In the genomic region with DNA sequence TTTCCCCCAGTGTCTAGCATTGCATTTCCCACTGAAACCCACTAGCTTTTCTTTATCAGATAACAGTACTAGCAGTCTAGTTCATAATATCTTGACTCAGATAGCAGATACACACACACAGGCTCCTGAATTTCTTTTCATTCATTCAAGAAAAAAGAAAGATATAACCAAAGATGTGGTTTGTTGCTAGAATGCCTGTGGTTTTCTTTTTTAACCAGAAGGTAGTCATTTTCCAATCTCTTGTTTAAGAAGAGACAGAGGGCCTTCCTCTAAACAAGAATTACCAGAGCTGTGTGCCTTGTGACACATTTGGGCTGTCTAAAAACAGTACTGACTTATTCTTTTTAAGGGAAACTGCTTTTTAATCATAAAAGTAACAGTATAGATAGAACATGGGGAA, we compare ENCODE assay signal across 14 cellular contexts.
DNase-seq lines count a peak whose midpoint lies in the region; ATAC-seq and TF ChIP-seq lines count a peak whose summit lies in the region.
"Had no signal": no experiment of that assay in that cellular context is flagged by ENCODE, and none has a peak within 500 bp of the region (broad histone marks: within the 10 kb centered on the region; RNA-seq: fewer than 3 reads in every experiment).

No MANE protein-coding gene starts in this region.

- intact Hi-C loops in adrenal gland (cut with DNase I) = no loop called here

- POLR2A ChIA-PET in WTC11 (lab: Charles Lee) = no interaction called here

- H3K27me3 ChIP-seq in adrenal gland = no peaks in the 10 kb centered on the region

- no peak for TF ChIP-seq POLR2A in adrenal gland (IDR thresholded peaks at IDR 0.05)

- CTCF ChIA-PET in WTC11 (lab: Charles Lee) = no interaction called here

- H3K36me3 ChIP-seq in adrenal gland (replicated peaks in 1 of 2) = no peaks in the 10 kb centered on the region

- peaks cover 13% of the 10 kb centered on the region for H3K9me3 Mint-ChIP-seq in activated T-cell treated with anti-CD3 and anti-CD28 coated beads, Interleukin-2, amount 50 U/mL, for 4 hours
- peaks cover 10% of the 10 kb centered on the region for H3K9me3 Mint-ChIP-seq in stimulated activated effector memory CD8-positive, alpha-beta T cell treated with anti-CD3 and anti-CD28 coated beads, Interleukin-12 subunit alpha, Interleukin-12 subunit beta, amount 100 ng/mL, for 72 hours
- peaks cover 23% of the 10 kb centered on the region for H3K9me3 Mint-ChIP-seq in WTC11

- no peaks in the 10 kb centered on the region for H3K4me1 ChIP-seq in adrenal gland (replicated peaks in 1 of 2)

- H3K4me1 Mint-ChIP-seq in activated T-cell treated with anti-CD3 and anti-CD28 coated beads, Interleukin-2, amount 50 U/mL, for 4 hours (ENCODE audit: low read depth) = no peaks in the 10 kb centered on the region
- H3K4me1 Mint-ChIP-seq in stimulated activated effector memory CD8-positive, alpha-beta T cell treated with anti-CD3 and anti-CD28 coated beads, Interleukin-12 subunit alpha, Interleukin-12 subunit beta, amount 100 ng/mL, for 72 hours = peaks cover 5% of the 10 kb centered on the region
- no peaks in the 10 kb centered on the region for H3K4me1 Mint-ChIP-seq in WTC11

- no peak for TF ChIP-seq CTCF in WTC11 (IDR thresholded peaks at IDR 0.05)
- no peak for TF ChIP-seq CTCF in adrenal gland (IDR thresholded peaks at IDR 0.05)

- no peaks in the 10 kb centered on the region for H3K27me3 Mint-ChIP-seq in activated T-cell treated with anti-CD3 and anti-CD28 coated beads, Interleukin-2, amount 50 U/mL, for 4 hours (ENCODE audit: low read depth)
- H3K27me3 Mint-ChIP-seq in WTC11 (ENCODE audit: low read depth) = no peaks in the 10 kb centered on the region; the same call in 1 of the 2 replicates
- H3K27me3 Mint-ChIP-seq: IgD-negative memory B cell had no signal

- no peak overlapping the region for H3K4me3 Mint-ChIP-seq in activated T-cell treated with anti-CD3 and anti-CD28 coated beads, Interleukin-2, amount 50 U/mL, for 4 hours
- H3K4me3 Mint-ChIP-seq in stimulated activated effector memory CD8-positive, alpha-beta T cell treated with anti-CD3 and anti-CD28 coated beads, Interleukin-12 subunit alpha, Interleukin-12 subunit beta, amount 100 ng/mL, for 72 hours = no peak overlapping the region
- H3K4me3 Mint-ChIP-seq in WTC11 = no peak overlapping the region
- H3K4me3 Mint-ChIP-seq: IgD-negative memory B cell had no signal

- peak; percentile 65 to 78 for ATAC-seq in activated T-cell treated with anti-CD3 and anti-CD28 coated beads, Interleukin-2, amount 50 U/mL, for 4 hours
- ATAC-seq in HG02884 (IDR thresholded peaks at IDR 0.05; ENCODE audit: unreplicated experiment) (peak; percentile 53), WTC11 (no peak), GM21515 (IDR thresholded peaks at IDR 0.05; ENCODE audit: unreplicated experiment) (no peak)
- ATAC-seq in stimulated activated effector memory CD8-positive, alpha-beta T cell treated with anti-CD3 and anti-CD28 coated beads, Interleukin-12 subunit alpha, Interleukin-12 subunit beta, amount 100 ng/mL, for 72 hours = peak; percentile 76

- H3K9me3 ChIP-seq in adrenal gland (replicated peaks in 1 of 3) = peaks cover 0 to 7% (median 0%) of the 10 kb centered on the region in 3 donors

- H3K36me3 Mint-ChIP-seq in activated T-cell treated with anti-CD3 and anti-CD28 coated beads, Interleukin-2, amount 50 U/mL, for 4 hours (ENCODE audit: insufficient read depth) = peaks cover 3% of the 10 kb centered on the region
- H3K36me3 Mint-ChIP-seq in stimulated activated effector memory CD8-positive, alpha-beta T cell treated with anti-CD3 and anti-CD28 coated beads, Interleukin-12 subunit alpha, Interleukin-12 subunit beta, amount 100 ng/mL, for 72 hours = no peaks in the 10 kb centered on the region
- H3K36me3 Mint-ChIP-seq in WTC11 = peaks cover 15% of the 10 kb centered on the region

- no peak overlapping the region for H3K27ac ChIP-seq in adrenal gland

- DNase-seq in activated T-cell treated with anti-CD3 and anti-CD28 coated beads, Interleukin-2, amount 50 U/mL, for 4 hours = no peak
- no peak for DNase-seq in activated T-cell treated with anti-CD3 and anti-CD28 coated beads, Interleukin-2, amount 50 U/mL, for 1 hour
- peak; percentile 42 for DNase-seq in astrocyte of the hippocampus (ENCODE audit: low read depth, low spot score)
- no peak for DNase-seq in stimulated activated effector memory CD8-positive, alpha-beta T cell treated with anti-CD3 and anti-CD28 coated beads, Interleukin-12 subunit alpha, Interleukin-12 subunit beta, amount 100 ng/mL, for 72 hours (ENCODE audit: low spot score in 2 of 2)
- DNase-seq in WTC11 (ENCODE audit: low spot score) = no peak
- DNase-seq in adrenal gland = no peak
- DNase-seq: C1 segment of cervical spinal cord, DMS 273 treated with DMSO at 0.1 percent for 48 hours, H7, NCI-H1694, NCI-H69 had no signal

- no peak overlapping the region for H3K27ac Mint-ChIP-seq in stimulated activated effector memory CD8-positive, alpha-beta T cell treated with anti-CD3 and anti-CD28 coated beads, Interleukin-12 subunit alpha, Interleukin-12 subunit beta, amount 100 ng/mL, for 72 hours
- H3K27ac Mint-ChIP-seq in WTC11 = no peak overlapping the region
- H3K27ac Mint-ChIP-seq: IgD-negative memory B cell had no signal

- no peak overlapping the region for H3K4me3 ChIP-seq in adrenal gland

TF ChIP-seq in WTC11, 78 proteins besides CTCF, POLR2A, EP300 and RAD21:
- TF ChIP-seq, protein P1, sequence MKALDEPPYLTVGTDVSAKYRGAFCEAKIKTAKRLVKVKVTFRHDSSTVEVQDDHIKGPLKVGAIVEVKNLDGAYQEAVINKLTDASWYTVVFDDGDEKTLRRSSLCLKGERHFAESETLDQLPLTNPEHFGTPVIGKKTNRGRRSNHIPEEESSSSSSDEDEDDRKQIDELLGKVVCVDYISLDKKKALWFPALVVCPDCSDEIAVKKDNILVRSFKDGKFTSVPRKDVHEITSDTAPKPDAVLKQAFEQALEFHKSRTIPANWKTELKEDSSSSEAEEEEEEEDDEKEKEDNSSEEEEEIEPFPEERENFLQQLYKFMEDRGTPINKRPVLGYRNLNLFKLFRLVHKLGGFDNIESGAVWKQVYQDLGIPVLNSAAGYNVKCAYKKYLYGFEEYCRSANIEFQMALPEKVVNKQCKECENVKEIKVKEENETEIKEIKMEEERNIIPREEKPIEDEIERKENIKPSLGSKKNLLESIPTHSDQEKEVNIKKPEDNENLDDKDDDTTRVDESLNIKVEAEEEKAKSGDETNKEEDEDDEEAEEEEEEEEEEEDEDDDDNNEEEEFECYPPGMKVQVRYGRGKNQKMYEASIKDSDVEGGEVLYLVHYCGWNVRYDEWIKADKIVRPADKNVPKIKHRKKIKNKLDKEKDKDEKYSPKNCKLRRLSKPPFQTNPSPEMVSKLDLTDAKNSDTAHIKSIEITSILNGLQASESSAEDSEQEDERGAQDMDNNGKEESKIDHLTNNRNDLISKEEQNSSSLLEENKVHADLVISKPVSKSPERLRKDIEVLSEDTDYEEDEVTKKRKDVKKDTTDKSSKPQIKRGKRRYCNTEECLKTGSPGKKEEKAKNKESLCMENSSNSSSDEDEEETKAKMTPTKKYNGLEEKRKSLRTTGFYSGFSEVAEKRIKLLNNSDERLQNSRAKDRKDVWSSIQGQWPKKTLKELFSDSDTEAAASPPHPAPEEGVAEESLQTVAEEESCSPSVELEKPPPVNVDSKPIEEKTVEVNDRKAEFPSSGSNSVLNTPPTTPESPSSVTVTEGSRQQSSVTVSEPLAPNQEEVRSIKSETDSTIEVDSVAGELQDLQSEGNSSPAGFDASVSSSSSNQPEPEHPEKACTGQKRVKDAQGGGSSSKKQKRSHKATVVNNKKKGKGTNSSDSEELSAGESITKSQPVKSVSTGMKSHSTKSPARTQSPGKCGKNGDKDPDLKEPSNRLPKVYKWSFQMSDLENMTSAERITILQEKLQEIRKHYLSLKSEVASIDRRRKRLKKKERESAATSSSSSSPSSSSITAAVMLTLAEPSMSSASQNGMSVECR (CRISPR knock-in tag; IDR thresholded peaks at IDR 0.05; ENCODE audit: borderline replicate concordance) = no peak
- TF ChIP-seq MYBL2 (CRISPR knock-in tag; IDR thresholded peaks at IDR 0.05) = no peak
- TF ChIP-seq ZNF671 (CRISPR knock-in tag; IDR thresholded peaks at IDR 0.05) = no peak

Comparison
In these comparisons a context has a peak if more than half of its experiments do, and no peak if none do; other contexts are left out.
1. ATAC-seq: peak in activated T-cell treated with anti-CD3 and anti-CD28 coated beads, Interleukin-2, amount 50 U/mL, for 4 hours (2 of 2), HG02884 (single experiment) and stimulated activated effector memory CD8-positive, alpha-beta T cell treated with anti-CD3 and anti-CD28 coated beads, Interleukin-12 subunit alpha, Interleukin-12 subunit beta, amount 100 ng/mL, for 72 hours (single experiment); none in WTC11 (single experiment) and GM21515 (single experiment).